In genomic region chr2:5982911-5983310, GRCh38 we compare ENCODE assay signal across 23 cellular contexts.
DNase-seq lines count a peak whose midpoint lies in the region; ATAC-seq lines count a peak whose summit lies in the region.
"Had no signal": no experiment of that assay in that cellular context is flagged by ENCODE, and none has a peak within 500 bp of the region (broad histone marks: within the 10 kb centered on the region; RNA-seq: fewer than 3 reads in every experiment).

No MANE protein-coding gene starts in this region.

- ATAC-seq in GM18517 (IDR thresholded peaks at IDR 0.05; ENCODE audit: unreplicated experiment): no peak
- ATAC-seq in GM21576 (IDR thresholded peaks at IDR 0.05; ENCODE audit: unreplicated experiment): no peak
- ATAC-seq: CD8-positive, alpha-beta T cell; HCT116; HepG2; K562; Panc1 had no signal

- DNase-seq in DMS79 treated with DMSO at 0.1 percent for 48 hours (lab: John Stamatoyannopoulos, UW): peak; percentile 44
- DNase-seq in DMS79 (lab: John Stamatoyannopoulos, UW): no peak
- DNase-seq in left kidney (ENCODE audit: low read depth, low spot score): peak; percentile 71
- DNase-seq in Kasumi-1 (lab: John Stamatoyannopoulos, UW): no peak
- no peak for DNase-seq in activated CD8-positive, alpha-beta memory T cell treated with anti-CD3 and anti-CD28 coated beads, Interleukin-2, amount 50 U/mL, for 4 hours
- DNase-seq: CD8-positive, alpha-beta T cell; GDM1; GOT3; MM.1S; NCI-H1048; NCI-H1417 treated with DMSO at 0.1 percent for 48 hours; NCI-H226; NCI-H510A treated with DMSO at 0.1 percent for 48 hours; NCI-H748 treated with DMSO at 0.1 percent for 48 hours; SIG-M5 had no signal

- H3K4me3 ChIP-seq in neuron (ENCODE audit: low read length): peak overlapping the region; percentile 49
- H3K4me3 ChIP-seq: BLaER1 treated with 17β-estradiol and CSF1 and Interleukin-3, amounts not matched to agents 10 nM and 100 nM; K562 had no signal

- no peaks in the 10 kb centered on the region for H3K27me3 ChIP-seq in neuron (ENCODE audit: insufficient read depth, low read length)

- H3K9me3 ChIP-seq in neuron (ENCODE audit: low read length): no peaks in the 10 kb centered on the region
- H3K9me3 ChIP-seq: BLaER1 treated with 17β-estradiol and CSF1 and Interleukin-3, amounts not matched to agents 10 nM and 100 nM had no signal

- no peaks in the 10 kb centered on the region for H3K36me3 ChIP-seq in neuron (ENCODE audit: insufficient read depth, low read length)
- H3K36me3 ChIP-seq: BLaER1 treated with 17β-estradiol and CSF1 and Interleukin-3, amounts not matched to agents 10 nM and 100 nM had no signal

- no peak overlapping the region for H2AFZ ChIP-seq in neuron (ENCODE audit: low read depth, low read length)

- peaks cover 61% of the 10 kb centered on the region for H3K4me1 ChIP-seq in neuron (ENCODE audit: insufficient read depth, low read length)

Comparison
In these comparisons a context has a peak if more than half of its experiments do, and no peak if none do; other contexts are left out.
1. DNase-seq: peak in DMS79 treated with DMSO at 0.1 percent for 48 hours (single experiment) and left kidney (single experiment); none in DMS79 (single experiment), Kasumi-1 (0 of 2) and activated CD8-positive, alpha-beta memory T cell treated with anti-CD3 and anti-CD28 coated beads, Interleukin-2, amount 50 U/mL, for 4 hours (single experiment).